ENCODE assay signal across 23 cellular contexts in genomic region chr3:157669403-157669802, GRCh38.
DNase-seq lines count a peak whose midpoint lies in the region; FAIRE-seq lines count a peak whose summit lies in the region.
"Had no signal": no experiment of that assay in that cellular context is flagged by ENCODE, and none has a peak within 500 bp of the region (broad histone marks: within the 10 kb centered on the region; RNA-seq: fewer than 3 reads in every experiment).

No MANE protein-coding gene starts in this region.

- H3K27me3 ChIP-seq in CD4-positive, alpha-beta memory T cell (ENCODE audit: insufficient read depth, low read length): no peaks in the 10 kb centered on the region
- H3K27me3 ChIP-seq: ovary, Peyer's patch had no signal

- no peak overlapping the region for H3K4me3 ChIP-seq in CD4-positive, alpha-beta memory T cell (ENCODE audit: low read length in 2 of 2)
- H3K4me3 ChIP-seq: lung, ovary, Peyer's patch had no signal

- no peaks in the 10 kb centered on the region for H3K4me1 Mint-ChIP-seq in CD4-positive, alpha-beta memory T cell

- POLR2A ChIA-PET in CD4-positive, alpha-beta memory T cell (lab: Charles Lee; ENCODE audit: partially characterized antibody): no interaction called here

- no peak overlapping the region for H3K27ac Mint-ChIP-seq in CD4-positive, alpha-beta memory T cell
- H3K27ac Mint-ChIP-seq: HFFc6 had no signal

- CTCF ChIA-PET in CD4-positive, alpha-beta memory T cell (lab: Charles Lee; ENCODE audit: partially characterized antibody): no interaction called here

- H3K9me3 ChIP-seq in CD4-positive, alpha-beta memory T cell (ENCODE audit: control insufficient read depth in 1 of 2, low read length in 2 of 2): no peaks in the 10 kb centered on the region
- H3K9me3 ChIP-seq: ovary, Peyer's patch had no signal

- FAIRE-seq in HTR-8/SVneo (lab: Jason Lieb, UNC): no peak
- FAIRE-seq: astrocyte, G401.6, GM12892 had no signal

- H3K27ac ChIP-seq in CD4-positive, alpha-beta memory T cell (ENCODE audit: low read depth, low read length): no peak overlapping the region
- H3K27ac ChIP-seq: ovary, Peyer's patch had no signal

- no peak overlapping the region for H3K4me3 Mint-ChIP-seq in CD4-positive, alpha-beta memory T cell
- H3K4me3 Mint-ChIP-seq: HFFc6 had no signal

- H3K36me3 Mint-ChIP-seq in CD4-positive, alpha-beta memory T cell: no peaks in the 10 kb centered on the region

- no peaks in the 10 kb centered on the region for H3K9me3 Mint-ChIP-seq in CD4-positive, alpha-beta memory T cell
- H3K9me3 Mint-ChIP-seq: HFFc6 had no signal

- H3K36me3 ChIP-seq in CD4-positive, alpha-beta memory T cell (ENCODE audit: insufficient read depth, low read length): no peaks in the 10 kb centered on the region
- H3K36me3 ChIP-seq: ovary, Peyer's patch had no signal

- peaks cover 0 to 4% of the 10 kb centered on the region in 2 donors for H3K27me3 Mint-ChIP-seq in CD4-positive, alpha-beta memory T cell

- intact Hi-C loops in CD4-positive, alpha-beta memory T cell (cut with micrococcal nuclease): no loop called here

- H3K4me1 ChIP-seq in CD4-positive, alpha-beta memory T cell (ENCODE audit: insufficient read depth, low read length): no peaks in the 10 kb centered on the region
- H3K4me1 ChIP-seq: Peyer's patch had no signal

- peak; percentile 10 for DNase-seq in DMS153 treated with DMSO at 0.1 percent for 48 hours (lab: John Stamatoyannopoulos, UW; ENCODE audit: unreplicated experiment)
- peak; percentile 44 for DNase-seq in HTR-8/SVneo (ENCODE audit: insufficient read length, low spot score)
- DNase-seq in NCI-H82 (lab: John Stamatoyannopoulos, UW): peak; percentile 80
- peak; percentile 9 for DNase-seq in iris pigment epithelial cell (ENCODE audit: low read depth)
- no peak for DNase-seq in NK-92 (lab: John Stamatoyannopoulos, UW; ENCODE audit: unreplicated experiment)
- DNase-seq in CD4-positive, alpha-beta memory T cell: no peak
- no peak for DNase-seq in epidermal melanocyte (ENCODE audit: insufficient read length, low spot score)
- DNase-seq: activated CD4-positive, alpha-beta T cell treated with anti-CD3 and anti-CD28 coated beads, Interleukin-2, amount 50 U/mL, for 4 hours; activated naive CD4-positive, alpha-beta T cell treated with Interleukin-2 at 50 U/mL for 16 hours; COR-L47; effector CD8-positive, alpha-beta T cell; HFFc6; islet precursor cell; KG1; NCI-H1436 treated with DMSO at 0.1 percent for 48 hours; NCI-H526; ovary; Peyer's patch; SW 1271 had no signal

Comparison
In these comparisons a context has a peak if more than half of its experiments do, and no peak if none do; other contexts are left out.
1. DNase-seq: peak in DMS153 treated with DMSO at 0.1 percent for 48 hours (single experiment), HTR-8/SVneo (single experiment), NCI-H82 (single experiment) and iris pigment epithelial cell (single experiment); none in NK-92 (single experiment), CD4-positive, alpha-beta memory T cell (0 of 5) and epidermal melanocyte (single experiment).